Comparison of ENCODE assay signal across 16 cellular contexts in the genomic region with DNA sequence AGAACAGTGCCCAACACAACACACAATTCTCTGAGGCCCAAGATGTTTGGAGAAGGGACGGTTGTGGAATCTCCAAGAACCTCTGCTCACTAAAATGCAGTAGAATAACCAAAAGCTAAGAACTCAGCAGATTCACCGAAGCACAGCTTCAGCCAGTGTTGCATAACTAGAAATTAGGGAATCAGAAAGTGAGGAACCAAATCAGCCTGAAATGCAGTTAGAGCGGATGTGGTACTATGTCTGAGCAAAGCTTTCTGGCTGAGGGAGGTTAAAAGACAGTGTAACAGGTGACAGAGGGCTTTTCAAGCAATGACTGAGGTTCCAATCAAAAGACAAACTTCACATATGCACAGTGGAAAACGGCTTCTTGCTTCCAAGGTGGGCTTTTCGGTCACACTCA.
DNase-seq lines count a peak whose midpoint lies in the region; ATAC-seq and TF ChIP-seq lines count a peak whose summit lies in the region.
"Had no signal": no experiment of that assay in that cellular context is flagged by ENCODE, and none has a peak within 500 bp of the region (broad histone marks: within the 10 kb centered on the region; RNA-seq: fewer than 3 reads in every experiment).

No MANE protein-coding gene starts in this region.

- WGBS in heart left ventricle, 4 donors, result 72 to 81% (median 80%) methylated on average over 5 of the region's 5 CpGs

- H3K4me3 ChIP-seq in heart left ventricle, result no peak overlapping the region
- H3K4me3 ChIP-seq in HEK293 (ENCODE audit: low read depth, low read length), result no peak overlapping the region
- H3K4me3 ChIP-seq in adipocyte (ENCODE audit: low read length), result no peak overlapping the region
- no peak overlapping the region for H3K4me3 ChIP-seq in subcutaneous abdominal adipose tissue (ENCODE audit: low read depth in 1 of 5, low read length in 5 of 5)

- DNase-seq in Right ventricle myocardium inferior (ENCODE audit: missing footprints), result no peak
- DNase-seq in heart left ventricle, result no peak
- no peak for DNase-seq in adipocyte (ENCODE audit: low read depth)
- no peak for DNase-seq in NCI-H2107 (lab: John Stamatoyannopoulos, UW)
- no peak for DNase-seq in posterior vena cava (ENCODE audit: low spot score)
- DNase-seq: C1 segment of cervical spinal cord, DMS 273 treated with DMSO at 0.1 percent for 48 hours, NCI-H1092, NCI-H146, NCI-H2081 treated with DMSO at 0.1 percent for 48 hours, NCI-H510A treated with DMSO at 0.1 percent for 48 hours, SIG-M5 had no signal

- H3K9ac ChIP-seq in adipocyte (ENCODE audit: low read length) (peak overlapping the region; percentile 26), subcutaneous abdominal adipose tissue (ENCODE audit: low read length in 5 of 5) (peak overlapping the region in 2 of 5 donors; percentile 32 to 60)

- H3K36me3 ChIP-seq in heart left ventricle (no peaks in the 10 kb centered on the region), HEK293 (ENCODE audit: control insufficient read depth in 2 of 2, insufficient read depth in 1 of 2, low read length in 2 of 2) (no peaks in the 10 kb centered on the region), adipocyte (ENCODE audit: control insufficient read depth, insufficient read depth, low read length, severe bottlenecking) (no peaks in the 10 kb centered on the region), subcutaneous abdominal adipose tissue (ENCODE audit: control insufficient read depth in 5 of 5, insufficient read depth in 5 of 5, low read length in 5 of 5) (no peaks in the 10 kb centered on the region)

- no peak for TF ChIP-seq CTCF in heart left ventricle (IDR thresholded peaks at IDR 0.05)
- no peak for TF ChIP-seq CTCF in HEK293 (tag by site-specific recombination; IDR thresholded peaks at IDR 0.05)

- ATAC-seq in Right ventricle myocardium inferior (peak; percentile 8), heart left ventricle (no peak), GM18870 (IDR thresholded peaks at IDR 0.05; ENCODE audit: unreplicated experiment) (no peak)
- ATAC-seq: HCT116 had no signal

- intact Hi-C loops in Right ventricle myocardium inferior (cut with DNase I), result no loop called here
- intact Hi-C loops in heart left ventricle (cut with DNase I), result no loop called here
- intact Hi-C loops in posterior vena cava (cut with DNase I), result no loop called here

- H3K27ac ChIP-seq in heart left ventricle (no peak overlapping the region), HEK293 (ENCODE audit: extremely low read depth, low read depth, low read length) (no peak overlapping the region), subcutaneous abdominal adipose tissue (ENCODE audit: low read depth, low read length) (peak overlapping the region; percentile 21)

- CTCF ChIA-PET in HEK293 (lab: Yijun Ruan, JAX), result interaction anchor here (0.9 kb wide), 1 partner anchor 345 kb away, joined by 3 read pairs; no protein-coding TSS in a partner anchor

- TF ChIP-seq POLR2A in heart left ventricle (IDR thresholded peaks at IDR 0.05), result no peak

- POLR2A ChIA-PET in HEK293 (lab: Yijun Ruan, JAX), result no interaction called here

- H3K4me1 ChIP-seq in heart left ventricle, result no peaks in the 10 kb centered on the region
- no peaks in the 10 kb centered on the region for H3K4me1 ChIP-seq in HEK293 (ENCODE audit: control insufficient read depth, insufficient read depth, low read length)
- peaks cover 31% of the 10 kb centered on the region for H3K4me1 ChIP-seq in adipocyte (ENCODE audit: control insufficient read depth, insufficient read depth, low read length)
- peaks cover 0 to 10% (median 6%) of the 10 kb centered on the region in 5 donors for H3K4me1 ChIP-seq in subcutaneous abdominal adipose tissue (ENCODE audit: control insufficient read depth in 5 of 5, insufficient read depth in 5 of 5, low read length in 5 of 5)

- H3K9me3 ChIP-seq in heart left ventricle, result no peaks in the 10 kb centered on the region
- no peaks in the 10 kb centered on the region for H3K9me3 ChIP-seq in HEK293 (ENCODE audit: control insufficient read depth, insufficient read depth, low read depth, low read length)
- H3K9me3 ChIP-seq in adipocyte (ENCODE audit: control insufficient read depth, low read length), result no peaks in the 10 kb centered on the region
- no peaks in the 10 kb centered on the region for H3K9me3 ChIP-seq in subcutaneous abdominal adipose tissue (ENCODE audit: control insufficient read depth in 5 of 5, low read length in 5 of 5)

- H3K27me3 ChIP-seq in heart left ventricle (no peaks in the 10 kb centered on the region), adipocyte (replicated peaks; ENCODE audit: control insufficient read depth, insufficient read depth, low read length) (no peaks in the 10 kb centered on the region), subcutaneous abdominal adipose tissue (ENCODE audit: control insufficient read depth in 5 of 5, insufficient read depth in 4 of 5, low read length in 5 of 5) (no peaks in the 10 kb centered on the region)

TF ChIP-seq in HEK293, 187 proteins besides CTCF, POLR2A, EP300 and RAD21:
- TF ChIP-seq SCRT2 (tag by site-specific recombination; IDR thresholded peaks at IDR 0.05) (0 out of 2 replicates have a peak, but pooled peaks have one; percentile 41), SP7 (tag by site-specific recombination; IDR thresholded peaks at IDR 0.05) (no peak)
